2 cellular contexts compared by ENCODE assay signal in genomic region chr14:61749264-61749663, GRCh38.
A peak's percentile ranks its signal among the peaks of the same experiment; 100 is the strongest.
TF ChIP-seq lines count a peak whose summit lies in the region.

No MANE protein-coding gene starts in this region.

TF ChIP-seq in HEK293, 187 proteins besides CTCF, POLR2A, EP300 and RAD21:
- TF ChIP-seq KLF7 (tag by site-specific recombination; IDR thresholded peaks at IDR 0.05; ENCODE audit: borderline replicate concordance), result no peak
- peak; percentile 49; the same call in 1 of the 2 replicates for TF ChIP-seq PRDM1 (tag by site-specific recombination; IDR thresholded peaks at IDR 0.05)
- peak; percentile 69 for TF ChIP-seq PRDM6 (tag by site-specific recombination; IDR thresholded peaks at IDR 0.05)
- TF ChIP-seq ZNF391 (tag by site-specific recombination; IDR thresholded peaks at IDR 0.05; ENCODE audit: borderline replicate concordance, low read depth), result no peak
- TF ChIP-seq KLF10 (tag by site-specific recombination; IDR thresholded peaks at IDR 0.05), result peak; percentile 11; the same call in 1 of the 2 replicates
- TF ChIP-seq GLI2 (tag by site-specific recombination; IDR thresholded peaks at IDR 0.05; ENCODE audit: borderline replicate concordance, low read depth), result no peak
- TF ChIP-seq ZNF561 (tag by site-specific recombination; IDR thresholded peaks at IDR 0.05; ENCODE audit: borderline replicate concordance), result peak; percentile 70
- no peak for TF ChIP-seq MZF1 (tag by site-specific recombination; IDR thresholded peaks at IDR 0.05; ENCODE audit: borderline replicate concordance)
- TF ChIP-seq OSR2 (tag by site-specific recombination; IDR thresholded peaks at IDR 0.05), result peak; percentile 54
- no peak for TF ChIP-seq ZNF292 (tag by site-specific recombination; IDR thresholded peaks at IDR 0.05; ENCODE audit: borderline replicate concordance, low read depth)
- peak; percentile 48 for TF ChIP-seq ZNF600 (tag by site-specific recombination; IDR thresholded peaks at IDR 0.05)
- peak; percentile 77 for TF ChIP-seq PRDM10 (tag by site-specific recombination; IDR thresholded peaks at IDR 0.05)

TF ChIP-seq in HepG2, 621 proteins besides CTCF, POLR2A, EP300 and RAD21:
- TF ChIP-seq REST (IDR thresholded peaks at IDR 0.05; ENCODE audit: borderline replicate concordance in 1 of 2, low read depth in 1 of 2, low read length in 2 of 2) (no peak), RBM22 (optimal IDR thresholded peaks at IDR 0.05; ENCODE audit: low read length) (peak; percentile 90), POLR2G (IDR thresholded peaks at IDR 0.05; ENCODE audit: low read depth, low read length) (peak; percentile 33; the same call in 1 of the 2 replicates)
TF ChIP-seq in HepG2: peak in this region for 2.
